1 cellular context compared by ENCODE assay signal in the genomic region with DNA sequence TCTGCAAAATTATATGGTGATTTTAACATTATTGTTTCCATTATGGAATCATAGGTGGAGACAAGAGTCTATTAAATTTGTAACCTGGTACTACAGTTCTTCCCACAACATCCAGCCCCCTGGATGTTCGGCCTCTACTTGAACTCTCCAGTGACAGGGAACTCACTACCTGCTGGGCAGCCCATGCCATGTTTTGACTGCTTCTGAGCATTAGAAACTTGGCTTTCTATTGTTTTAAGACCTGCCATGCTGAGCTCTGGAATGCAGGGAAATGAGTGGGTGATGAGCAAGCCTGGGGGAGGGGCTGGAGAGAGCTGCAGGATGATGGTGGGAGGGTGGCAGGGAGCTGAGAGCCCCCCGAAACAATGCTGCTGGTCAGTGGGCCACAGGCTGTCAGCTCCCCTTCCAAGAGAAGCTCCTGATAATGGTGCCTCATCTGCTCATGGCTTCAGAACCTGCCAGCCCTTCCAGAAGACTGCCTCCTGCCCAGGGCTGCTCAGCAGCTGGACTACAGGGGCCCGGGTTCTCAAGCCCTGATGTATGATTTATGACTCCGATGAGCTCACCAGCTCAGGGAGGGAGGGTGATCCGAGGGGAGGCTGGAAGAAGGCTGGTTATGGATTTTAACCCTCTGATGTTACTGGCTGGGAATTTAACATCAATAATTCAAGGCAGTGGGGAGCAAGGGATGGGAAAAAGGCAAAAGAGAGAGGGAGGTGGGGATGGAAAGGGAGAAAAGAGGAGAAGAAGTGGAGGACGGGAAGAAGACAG.
TF ChIP-seq lines count a peak whose summit lies in the region.

No MANE protein-coding gene starts in this region.

TF ChIP-seq in SK-N-SH treated with all-trans-retinoic acid at 6 μM for 48 hours, 23 proteins besides CTCF, POLR2A, EP300 and RAD21 (continued from another document):
- TF ChIP-seq, protein P1, sequence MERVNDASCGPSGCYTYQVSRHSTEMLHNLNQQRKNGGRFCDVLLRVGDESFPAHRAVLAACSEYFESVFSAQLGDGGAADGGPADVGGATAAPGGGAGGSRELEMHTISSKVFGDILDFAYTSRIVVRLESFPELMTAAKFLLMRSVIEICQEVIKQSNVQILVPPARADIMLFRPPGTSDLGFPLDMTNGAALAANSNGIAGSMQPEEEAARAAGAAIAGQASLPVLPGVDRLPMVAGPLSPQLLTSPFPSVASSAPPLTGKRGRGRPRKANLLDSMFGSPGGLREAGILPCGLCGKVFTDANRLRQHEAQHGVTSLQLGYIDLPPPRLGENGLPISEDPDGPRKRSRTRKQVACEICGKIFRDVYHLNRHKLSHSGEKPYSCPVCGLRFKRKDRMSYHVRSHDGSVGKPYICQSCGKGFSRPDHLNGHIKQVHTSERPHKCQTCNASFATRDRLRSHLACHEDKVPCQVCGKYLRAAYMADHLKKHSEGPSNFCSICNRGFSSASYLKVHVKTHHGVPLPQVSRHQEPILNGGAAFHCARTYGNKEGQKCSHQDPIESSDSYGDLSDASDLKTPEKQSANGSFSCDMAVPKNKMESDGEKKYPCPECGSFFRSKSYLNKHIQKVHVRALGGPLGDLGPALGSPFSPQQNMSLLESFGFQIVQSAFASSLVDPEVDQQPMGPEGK (CRISPR knock-in tag; IDR thresholded peaks at IDR 0.05; ENCODE audit: borderline replicate concordance), result no peak
- TF ChIP-seq SNAI2 (CRISPR knock-in tag; IDR thresholded peaks at IDR 0.05) (no peak), ZNF70 (CRISPR knock-in tag; IDR thresholded peaks at IDR 0.05) (no peak), ZNF565 (CRISPR knock-in tag; conservative IDR thresholded peaks at IDR 0.05; ENCODE audit: low read depth) (no peak), CSDC2 (CRISPR knock-in tag; IDR thresholded peaks at IDR 0.05) (no peak), GLIS3 (CRISPR knock-in tag; IDR thresholded peaks at IDR 0.05) (no peak), ARNTL (CRISPR knock-in tag; IDR thresholded peaks at IDR 0.05; ENCODE audit: borderline replicate concordance, low read depth) (no peak), TOX (CRISPR knock-in tag; IDR thresholded peaks at IDR 0.05; ENCODE audit: borderline replicate concordance) (no peak)
